Comparison of ENCODE assay signal across 15 cellular contexts in genomic region chr20:46203510-46203837, GRCh38.
A peak's percentile ranks its signal among the peaks of the same experiment; 100 is the strongest.
DNase-seq lines count a peak whose midpoint lies in the region; ATAC-seq and TF ChIP-seq lines count a peak whose summit lies in the region.
"Had no signal": no experiment of that assay in that cellular context is flagged by ENCODE, and none has a peak within 500 bp of the region (broad histone marks: within the 10 kb centered on the region; RNA-seq: fewer than 3 reads in every experiment).

No MANE protein-coding gene starts in this region.

- H3K79me2 ChIP-seq in neural progenitor cell (ENCODE audit: low read depth) = no peaks in the 10 kb centered on the region

- no peaks in the 10 kb centered on the region for H3K9me3 ChIP-seq in CD4-positive, CD25-positive, alpha-beta regulatory T cell (ENCODE audit: control insufficient read depth in 2 of 2, low read length in 2 of 2)
- H3K9me3 ChIP-seq in HAP-1 (no peaks in the 10 kb centered on the region), neural progenitor cell (ENCODE audit: low read depth) (no peaks in the 10 kb centered on the region)

- no peaks in the 10 kb centered on the region for H3K36me3 Mint-ChIP-seq in CD4-positive, CD25-positive, alpha-beta regulatory T cell
- H3K36me3 Mint-ChIP-seq in WTC11 (no peaks in the 10 kb centered on the region), neural progenitor cell (no peaks in the 10 kb centered on the region)

- H3K9me3 Mint-ChIP-seq in CD4-positive, CD25-positive, alpha-beta regulatory T cell = peaks cover 0 to 1% (median 0%) of the 10 kb centered on the region in 7 donors
- H3K9me3 Mint-ChIP-seq in WTC11 (no peaks in the 10 kb centered on the region), neural progenitor cell (no peaks in the 10 kb centered on the region)

- H3K27ac ChIP-seq in CD4-positive, CD25-positive, alpha-beta regulatory T cell (ENCODE audit: insufficient read depth, low read length, poor library complexity, severe bottlenecking) = no peak overlapping the region
- H3K27ac ChIP-seq in neural progenitor cell = no peak overlapping the region
- H3K27ac ChIP-seq: HL-60, PC-9, SK-N-MC had no signal

- no peak for ATAC-seq in CD4-positive, CD25-positive, alpha-beta regulatory T cell (ENCODE audit: low read depth in 2 of 2)
- no peak for ATAC-seq in WTC11
- no peak for ATAC-seq in esophagus mucosa

- 52 to 67% methylated on average over 3 of the region's 3 CpGs for WGBS in lower leg skin, 2 donors

- peaks cover 32% of the 10 kb centered on the region for H3K4me1 ChIP-seq in CD4-positive, CD25-positive, alpha-beta regulatory T cell (ENCODE audit: control insufficient read depth, insufficient read depth, low read length, poor library complexity, severe bottlenecking)
- H3K4me1 ChIP-seq in HAP-1 = peaks cover 21% of the 10 kb centered on the region
- H3K4me1 ChIP-seq in neural progenitor cell = peaks cover 22% of the 10 kb centered on the region

- peaks cover 0 to 51% (median 36%) of the 10 kb centered on the region in 4 donors for H3K4me1 Mint-ChIP-seq in CD4-positive, CD25-positive, alpha-beta regulatory T cell
- peaks cover 27% of the 10 kb centered on the region for H3K4me1 Mint-ChIP-seq in WTC11
- H3K4me1 Mint-ChIP-seq in neural progenitor cell = peaks cover 45% of the 10 kb centered on the region

- H3K27me3 Mint-ChIP-seq in CD4-positive, CD25-positive, alpha-beta regulatory T cell = peaks cover 15% of the 10 kb centered on the region
- peaks cover 6% of the 10 kb centered on the region; the same call in 1 of the 2 replicates for H3K27me3 Mint-ChIP-seq in WTC11 (ENCODE audit: low read depth)
- H3K27me3 Mint-ChIP-seq in neural progenitor cell (ENCODE audit: insufficient read depth, low read depth) = peaks cover 9% of the 10 kb centered on the region

- H3K9ac ChIP-seq in neural progenitor cell = no peak overlapping the region

- no peak for TF ChIP-seq POLR2A in lower leg skin (IDR thresholded peaks at IDR 0.05)

- POLR2A ChIA-PET in WTC11 (lab: Charles Lee) = no interaction called here

- in situ Hi-C loops in HAP-1 (cut with MboI; ENCODE audit: low sequenced_read_pairs) = no loop called here

- CTCF ChIA-PET in WTC11 (lab: Charles Lee) = interaction anchor here (0.6 to 1.8 kb wide), 7 partner anchors 12 to 198 kb away, joined by 3 to 6 read pairs (median 4); no protein-coding TSS in a partner anchor

- no peak overlapping the region for H2AFZ ChIP-seq in neural progenitor cell (replicated peaks)
- H2AFZ ChIP-seq: PC-9 had no signal

- H3K36me3 ChIP-seq in CD4-positive, CD25-positive, alpha-beta regulatory T cell (ENCODE audit: control insufficient read depth, insufficient read depth, low read length) = no peaks in the 10 kb centered on the region
- H3K36me3 ChIP-seq in HAP-1 (replicated peaks) (no peaks in the 10 kb centered on the region), neural progenitor cell (no peaks in the 10 kb centered on the region)

- H3K4me2 ChIP-seq in neural progenitor cell = no peak overlapping the region
- H3K4me2 ChIP-seq: PC-9 had no signal

- peaks cover 7% of the 10 kb centered on the region for H3F3A ChIP-seq in neural progenitor cell (ENCODE audit: low read depth)

- TF ChIP-seq CTCF in WTC11 (IDR thresholded peaks at IDR 0.05) = no peak
- TF ChIP-seq CTCF in neural progenitor cell (IDR thresholded peaks at IDR 0.05) = no peak
- no peak for TF ChIP-seq CTCF in lower leg skin (IDR thresholded peaks at IDR 0.05)

- DNase-seq in CD4-positive, CD25-positive, alpha-beta regulatory T cell = no peak
- peak; percentile 83 to 94 for DNase-seq in HAP-1 (ENCODE audit: low spot score in 2 of 2)
- no peak for DNase-seq in WTC11 (ENCODE audit: low spot score)
- no peak for DNase-seq in neural progenitor cell (ENCODE audit: low spot score)
- no peak for DNase-seq in lower leg skin (ENCODE audit: low spot score in 2 of 2)
- no peak for DNase-seq in NCI-H2196 (lab: John Stamatoyannopoulos, UW; ENCODE audit: unreplicated experiment)
- DNase-seq: DMS79, NCI-H1092 treated with DMSO at 0.1 percent for 48 hours, NCI-H1930, NCI-H2171 treated with DMSO at 0.1 percent for 48 hours, NCI-H524 treated with DMSO at 0.1 percent for 48 hours, PC-9 had no signal

- no peak overlapping the region for H3K4me3 ChIP-seq in CD4-positive, CD25-positive, alpha-beta regulatory T cell (ENCODE audit: low read depth, low read length)
- H3K4me3 ChIP-seq in HAP-1 (no peak overlapping the region), neural progenitor cell (no peak overlapping the region), lower leg skin (ENCODE audit: low read depth, poor library complexity, severe bottlenecking) (no peak overlapping the region)
- H3K4me3 ChIP-seq: PC-9, SK-N-MC had no signal

- peak overlapping the region in 1 of 3 donors; percentile 20 for H3K27ac Mint-ChIP-seq in CD4-positive, CD25-positive, alpha-beta regulatory T cell
- peak overlapping the region; percentile 13 for H3K27ac Mint-ChIP-seq in WTC11
- peak overlapping the region; percentile 33 for H3K27ac Mint-ChIP-seq in neural progenitor cell

- intact Hi-C loops in lower leg skin (cut with DNase I; ENCODE audit: low total_unique reads) = no loop called here

- peak overlapping the region in 3 of 4 donors; percentile 51 to 62 (median 58) for H3K4me3 Mint-ChIP-seq in CD4-positive, CD25-positive, alpha-beta regulatory T cell
- no peak overlapping the region for H3K4me3 Mint-ChIP-seq in WTC11
- H3K4me3 Mint-ChIP-seq in neural progenitor cell = peak overlapping the region; percentile 13

- no peaks in the 10 kb centered on the region for H3K27me3 ChIP-seq in CD4-positive, CD25-positive, alpha-beta regulatory T cell (ENCODE audit: control insufficient read depth, insufficient read depth, low read length)
- no peaks in the 10 kb centered on the region for H3K27me3 ChIP-seq in HAP-1 (ENCODE audit: low read depth)
- no peaks in the 10 kb centered on the region for H3K27me3 ChIP-seq in neural progenitor cell

- no peaks in the 10 kb centered on the region for H4K20me1 ChIP-seq in neural progenitor cell (ENCODE audit: low read depth)

TF ChIP-seq in WTC11, 78 proteins besides CTCF, POLR2A, EP300 and RAD21:
- no peak for TF ChIP-seq RORB (CRISPR knock-in tag; IDR thresholded peaks at IDR 0.05)
- TF ChIP-seq CREM (CRISPR knock-in tag; IDR thresholded peaks at IDR 0.05) = no peak
- no peak for TF ChIP-seq NFATC4 (CRISPR knock-in tag; IDR thresholded peaks at IDR 0.05)

Comparison
In these comparisons a context has a peak if more than half of its experiments do, and no peak if none do; other contexts are left out.
1. DNase-seq: peak in HAP-1 (2 of 2); none in CD4-positive, CD25-positive, alpha-beta regulatory T cell (0 of 3), WTC11 (single experiment), neural progenitor cell (single experiment), lower leg skin (0 of 2) and NCI-H2196 (single experiment).